In genomic region chr15:38149315-38149714, GRCh38 we compare ENCODE assay signal across 34 cellular contexts.
"Had no signal": no experiment of that assay in that cellular context is flagged by ENCODE, and none has a peak within 500 bp of the region (broad histone marks: within the 10 kb centered on the region; RNA-seq: fewer than 3 reads in every experiment).

No MANE protein-coding gene starts in this region.

- H3K4me1 ChIP-seq: body of pancreas, breast epithelium had no signal

- H3K27ac ChIP-seq: body of pancreas, breast epithelium, PC-9, VCaP had no signal

- ATAC-seq: activated CD8-positive, alpha-beta memory T cell treated with anti-CD3 and anti-CD28 coated beads, Interleukin-2, amount 10 ng/mL, durations not matched to agents 7 days and 5 days; activated T-cell treated with anti-CD3 and anti-CD28 coated beads, Interleukin-2, amount 50 U/mL, for 72 hours; activated T-helper 17 cell treated with anti-CD3 and anti-CD28 coated beads, Interleukin-2, amount 50 U/mL, for 72 hours; body of pancreas had no signal

- H3K4me2 ChIP-seq: PC-9 had no signal

- H3K27me3 ChIP-seq: body of pancreas, breast epithelium had no signal

- H3K4me3 ChIP-seq: body of pancreas, breast epithelium, PC-9 had no signal

- FAIRE-seq: RCC 7860 had no signal

- DNase-seq: activated B cell treated with CpG ODN at 0.5 μM for 24 hours; activated CD4-positive, alpha-beta memory T cell treated with anti-CD3 and anti-CD28 coated beads, Interleukin-2, amount 10 ng/mL, durations not matched to agents 7 days and 5 days; activated CD4-positive, alpha-beta T cell treated with anti-CD3 and anti-CD28 coated beads for 48 hours; activated CD4-positive, CD25-positive, alpha-beta regulatory T cell treated with anti-CD3 and anti-CD28 coated beads, Interleukin-2, amount 50 U/mL, for 72 hours; activated CD8-positive, alpha-beta memory T cell treated with anti-CD3 and anti-CD28 coated beads for 24 hours; activated CD8-positive, alpha-beta memory T cell treated with anti-CD3 and anti-CD28 coated beads, Interleukin-2, amount 10 ng/mL, durations not matched to agents 7 days and 5 days; activated CD8-positive, alpha-beta memory T cell treated with anti-CD3 and anti-CD28 coated beads, Interleukin-2, amount 50 U/mL, for 48 hours; activated effector memory CD4-positive, alpha-beta T cell treated with anti-CD3 and anti-CD28 coated beads, Interleukin-2, amount 50 U/mL, for 16 hours; activated naive CD4-positive, alpha-beta T cell; activated naive CD4-positive, alpha-beta T cell treated with anti-CD3 and anti-CD28 coated beads, Interleukin-2, amount 50 U/mL, for 16 hours; activated naive CD8-positive, alpha-beta T cell treated with anti-CD3 and anti-CD28 coated beads for 36 hours; activated T-cell treated with anti-CD3 and anti-CD28 coated beads, Interleukin-2, amount 50 U/mL, for 72 hours; amniotic stem cell; aorta; body of pancreas; Karpas-422; NCI-H1092 treated with DMSO at 0.1 percent for 48 hours; NCI-H1417; NCI-H146; NCI-H187 treated with DMSO at 0.1 percent for 48 hours; NCI-H2081; NCI-H2171 treated with DMSO at 0.1 percent for 48 hours; NCI-H2227 treated with DMSO at 0.1 percent for 48 hours; NCI-H446 treated with DMSO at 0.1 percent for 48 hours; NCI-H524; PC-9; Right ventricle myocardium superior; SW 1271; T-helper 1 cell; T-helper 9 cell had no signal

- H2AFZ ChIP-seq: PC-9 had no signal

- H3K36me3 ChIP-seq: breast epithelium had no signal
